ENCODE assay signal across 1 cellular context in genomic region chr12:75623631-75624118, GRCh38.
TF ChIP-seq lines count a peak whose summit lies in the region.

No MANE protein-coding gene starts in this region.

TF ChIP-seq in IMR-90, 13 proteins besides CTCF, POLR2A, EP300 and RAD21 (continued from another document):
- TF ChIP-seq MXI1 (IDR thresholded peaks at IDR 0.05; ENCODE audit: borderline replicate concordance, low read depth, low read length), result no peak
- no peak for TF ChIP-seq FOS (IDR thresholded peaks at IDR 0.05; ENCODE audit: low read depth, low read length)
- no peak for TF ChIP-seq RFX5 (IDR thresholded peaks at IDR 0.05; ENCODE audit: low read depth, low read length)
- no peak for TF ChIP-seq BHLHE40 (IDR thresholded peaks at IDR 0.05; ENCODE audit: low read depth, low read length)
